12 cellular contexts compared by ENCODE assay signal in the genomic region with DNA sequence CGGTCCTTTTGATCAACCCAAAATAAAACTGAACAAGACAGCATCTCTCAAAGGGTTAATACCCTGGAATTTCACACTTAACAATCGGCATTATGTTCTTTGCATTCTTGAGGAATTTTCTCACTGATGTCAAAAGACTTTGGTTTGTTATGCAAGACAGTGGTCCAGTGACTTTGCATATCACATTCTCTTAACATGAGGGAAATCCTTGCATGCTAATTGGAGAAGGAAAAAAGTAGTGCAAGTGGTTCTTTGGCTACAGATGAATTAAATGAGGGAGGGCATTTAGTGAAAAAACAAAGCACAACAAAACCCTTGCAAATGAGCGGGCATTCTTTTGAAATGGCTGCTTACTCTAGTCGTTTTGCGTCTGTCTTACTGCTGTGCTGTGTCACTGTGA.
DNase-seq lines count a peak whose midpoint lies in the region; ATAC-seq and TF ChIP-seq lines count a peak whose summit lies in the region.
"Had no signal": no experiment of that assay in that cellular context is flagged by ENCODE, and none has a peak within 500 bp of the region (broad histone marks: within the 10 kb centered on the region; RNA-seq: fewer than 3 reads in every experiment).

No MANE protein-coding gene starts in this region.

- H3K36me3 ChIP-seq in ES-I3 (ENCODE audit: insufficient read depth, low read length) = no peaks in the 10 kb centered on the region
- no peaks in the 10 kb centered on the region for H3K36me3 ChIP-seq in gastroesophageal sphincter
- no peaks in the 10 kb centered on the region for H3K36me3 ChIP-seq in sigmoid colon

- no peaks in the 10 kb centered on the region for H3K9me3 ChIP-seq in ES-I3 (ENCODE audit: control insufficient read depth, insufficient read depth, low read length)
- no peaks in the 10 kb centered on the region for H3K9me3 ChIP-seq in gastroesophageal sphincter
- no peaks in the 10 kb centered on the region for H3K9me3 ChIP-seq in sigmoid colon

- WGBS in gastroesophageal sphincter (ENCODE audit: low coverage in 1 of 2), 2 donors = 61 to 71% methylated on average over 5 of the region's 5 CpGs
- WGBS in sigmoid colon, 2 donors = 83 to 88% methylated on average over 5 of the region's 5 CpGs

- H3K9ac ChIP-seq in ES-I3 (ENCODE audit: low read depth, low read length) = 0 out of 2 replicates have a peak overlapping the region, but pooled peaks have one; percentile 22

- ATAC-seq in gastroesophageal sphincter = no peak
- no peak for ATAC-seq in GM19455 (IDR thresholded peaks at IDR 0.05; ENCODE audit: unreplicated experiment)
- ATAC-seq: Panc1 had no signal

- H3K4me3 ChIP-seq in gastroesophageal sphincter = no peak overlapping the region
- no peak overlapping the region for H3K4me3 ChIP-seq in sigmoid colon

- TF ChIP-seq POLR2A in gastroesophageal sphincter (IDR thresholded peaks at IDR 0.05) (no peak), sigmoid colon (IDR thresholded peaks at IDR 0.05) (no peak)

- H3K27me3 ChIP-seq in gastroesophageal sphincter (no peaks in the 10 kb centered on the region), sigmoid colon (no peaks in the 10 kb centered on the region)

- peak overlapping the region; percentile 10 to 80 (median 73) for H3K27ac ChIP-seq in gastroesophageal sphincter
- peak overlapping the region in 1 of 4 donors; percentile 65 for H3K27ac ChIP-seq in sigmoid colon

- no peak for TF ChIP-seq CTCF in gastroesophageal sphincter (IDR thresholded peaks at IDR 0.05)
- TF ChIP-seq CTCF in sigmoid colon (IDR thresholded peaks at IDR 0.05) = no peak

- intact Hi-C loops in sigmoid colon (cut with DNase I) = no loop called here

- peaks cover 59% of the 10 kb centered on the region for H3K4me1 ChIP-seq in ES-I3 (ENCODE audit: insufficient read depth, low read length)
- H3K4me1 ChIP-seq in gastroesophageal sphincter = peaks cover 32 to 75% (median 44%) of the 10 kb centered on the region in 3 donors
- peaks cover 0 to 37% (median 23%) of the 10 kb centered on the region in 4 donors for H3K4me1 ChIP-seq in sigmoid colon

- DNase-seq in SW 1271 (lab: John Stamatoyannopoulos, UW) = peak; percentile 3 to 13
- peak; percentile 99 for DNase-seq in renal cortical epithelial cell (ENCODE audit: low read depth)
- DNase-seq in NCI-H82 treated with DMSO at 0.1 percent for 48 hours (lab: John Stamatoyannopoulos, UW; ENCODE audit: unreplicated experiment) = no peak
- no peak for DNase-seq in sigmoid colon
- no peak for DNase-seq in activated gamma-delta T cell treated with Interleukin-2 at 50 U/mL for 16 hours
- DNase-seq: activated CD4-positive, alpha-beta memory T cell treated with anti-CD3 and anti-CD28 coated beads for 36 hours; GF-D8; NCI-H1105 treated with DMSO at 0.1 percent for 48 hours had no signal

- no peak for TF ChIP-seq EP300 in gastroesophageal sphincter (IDR thresholded peaks at IDR 0.05)
- no peak for TF ChIP-seq EP300 in sigmoid colon (IDR thresholded peaks at IDR 0.05)

Comparison
In these comparisons a context has a peak if more than half of its experiments do, and no peak if none do; other contexts are left out.
1. DNase-seq: peak in SW 1271 (2 of 2) and renal cortical epithelial cell (single experiment); none in NCI-H82 treated with DMSO at 0.1 percent for 48 hours (single experiment), sigmoid colon (single experiment) and activated gamma-delta T cell treated with Interleukin-2 at 50 U/mL for 16 hours (single experiment).